Comparison of ENCODE assay signal across 25 cellular contexts in the genomic region with DNA sequence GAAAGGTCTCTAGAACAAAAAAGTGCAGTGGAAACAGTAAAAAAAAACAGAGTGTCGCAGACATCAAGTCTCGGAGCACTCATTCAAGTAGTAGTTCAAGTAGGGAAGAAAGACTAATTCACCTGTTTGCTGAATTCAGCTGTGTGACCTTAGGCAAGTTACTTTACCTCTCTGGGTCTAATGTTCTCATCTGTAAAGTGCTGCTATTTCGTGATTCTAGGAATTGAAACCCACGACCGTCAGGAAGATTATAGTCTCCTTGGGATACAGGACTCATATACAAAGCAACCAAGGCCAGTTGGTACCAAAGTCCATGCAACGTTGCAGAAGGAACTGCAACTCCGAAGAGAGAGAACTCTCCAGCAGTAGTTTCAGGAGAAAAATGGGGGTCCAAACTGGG. TPM values are rescaled to one million over a fixed set of nuclear protein-coding genes. Genes with fewer than 3 reads are reported as not detected.
"Had no signal": no experiment of that assay in that cellular context is flagged by ENCODE, and none has a peak within 500 bp of the region (broad histone marks: within the 10 kb centered on the region; RNA-seq: fewer than 3 reads in every experiment).

No MANE protein-coding gene starts in this region.

- H2AFZ ChIP-seq: hepatocyte had no signal

- H3K36me3 ChIP-seq: adrenal gland, ascending aorta, brain microvascular endothelial cell, pancreas, right atrium auricular region, spleen had no signal

- H3K9me3 ChIP-seq: adrenal gland, ascending aorta, pancreas, psoas muscle, right atrium auricular region, spleen had no signal

- H3K4me1 ChIP-seq: adrenal gland, ascending aorta, pancreas, right atrium auricular region had no signal

- H3K4me2 ChIP-seq: hepatocyte had no signal

- H3K4me3 Mint-ChIP-seq: activated CD8-positive, alpha-beta T cell treated with anti-CD3 and anti-CD28 coated beads, Interleukin-2, amount 10 ng/mL, durations not matched to agents 7 days and 5 days; mesothelial cell of epicardium; nephron progenitor cell; T-helper 2 cell treated with Interferon-gamma antibody and Interleukin-4, amounts not matched to agents 5 μg/mL and 100 μg/mL, for 36 hours had no signal

- H3K27me3 ChIP-seq: adrenal gland, ascending aorta, brain microvascular endothelial cell, hepatocyte, pancreas, right atrium auricular region, spleen had no signal

- ATAC-seq: activated CD8-positive, alpha-beta T cell treated with anti-CD3 and anti-CD28 coated beads, Interleukin-2, amount 10 ng/mL, durations not matched to agents 7 days and 5 days; esophagus mucosa; left ventricle myocardium superior; pancreas; psoas muscle had no signal

- H3K4me1 Mint-ChIP-seq: mesothelial cell of epicardium, nephron progenitor cell had no signal

- H3K27ac Mint-ChIP-seq: activated CD8-positive, alpha-beta T cell treated with anti-CD3 and anti-CD28 coated beads, Interleukin-2, amount 10 ng/mL, durations not matched to agents 7 days and 5 days; mesothelial cell of epicardium; nephron progenitor cell; T-helper 2 cell treated with Interferon-gamma antibody and Interleukin-4, amounts not matched to agents 5 μg/mL and 100 μg/mL, for 36 hours had no signal

- H3K27ac ChIP-seq: adrenal gland, ascending aorta, brain microvascular endothelial cell, hepatocyte, pancreas, psoas muscle, right atrium auricular region, spleen had no signal

- DNase-seq: activated CD4-positive, alpha-beta T cell treated with anti-CD3 and anti-CD28 coated beads for 1 hour; activated CD4-positive, alpha-beta T cell treated with anti-CD3 and anti-CD28 coated beads, Interleukin-2, amount 50 U/mL, for 1 hour; activated CD8-positive, alpha-beta T cell treated with anti-CD3 and anti-CD28 coated beads, Interleukin-2, amount 10 ng/mL, durations not matched to agents 7 days and 5 days; activated naive CD4-positive, alpha-beta T cell; adrenal gland; brain microvascular endothelial cell; caudate nucleus; effector memory CD4-positive, alpha-beta T cell; foreskin melanocyte; left ventricle myocardium superior; mammary epithelial cell; nephron progenitor cell; pancreas; psoas muscle; spleen; stimulated activated CD4-positive, alpha-beta T cell treated with anti-CD3 and anti-CD28 coated beads, Interleukin-4, amount 100 ng/mL, for 1 hour; stimulated activated naive CD4-positive, alpha-beta T cell treated with Interleukin-2 at 50 U/mL for 16 hours had no signal

- H3K36me3 Mint-ChIP-seq: mesothelial cell of epicardium had no signal

- H3K9me3 Mint-ChIP-seq: mesothelial cell of epicardium, nephron progenitor cell had no signal

- FAIRE-seq: endothelial cell of umbilical vein, pancreas, TTC549 had no signal

- H3K79me2 ChIP-seq: hepatocyte had no signal

- H3K4me3 ChIP-seq: adrenal gland, ascending aorta, hepatocyte, pancreas, psoas muscle, right atrium auricular region, spleen had no signal

RNA-seq across cellular contexts. Expression of a gene that starts 26.1 kb away (rescaled TPM):
- total RNA-seq: ascending aorta had no signal
